In the genomic region with DNA sequence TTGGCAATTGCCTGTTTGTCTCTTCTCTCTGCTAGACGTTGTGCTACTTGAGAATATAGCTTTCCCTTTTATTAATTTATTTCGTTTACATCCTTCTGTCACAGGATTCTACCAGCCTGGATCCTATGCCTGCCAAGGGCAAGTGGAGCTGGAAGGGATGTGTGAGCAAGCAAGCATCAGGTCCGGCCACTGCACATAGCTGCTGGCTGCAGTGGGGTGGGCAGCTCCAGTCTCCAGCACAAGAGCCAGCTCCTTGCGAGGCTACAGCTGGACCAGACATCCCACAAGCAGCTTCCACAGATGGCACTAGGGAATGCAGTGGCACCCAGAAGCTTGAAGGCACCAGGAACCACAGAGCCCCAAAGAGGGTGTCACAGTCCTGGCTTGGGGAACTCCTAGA, we compare ENCODE assay signal across 15 cellular contexts.
"Had no signal": no experiment of that assay in that cellular context is flagged by ENCODE, and none has a peak within 500 bp of the region (broad histone marks: within the 10 kb centered on the region; RNA-seq: fewer than 3 reads in every experiment).

No MANE protein-coding gene starts in this region.

- H3K27ac ChIP-seq: esophagus muscularis mucosa, heart right ventricle, SK-N-MC had no signal

- H3K9me3 Mint-ChIP-seq: activated CD4-positive, alpha-beta memory T cell treated with anti-CD3 and anti-CD28 coated beads, Interleukin-2, amount 10 ng/mL, durations not matched to agents 7 days and 5 days; activated naive CD4-positive, alpha-beta T cell treated with anti-CD3 and anti-CD28 coated beads for 36 hours; natural killer cell treated with Interleukin-12 subunit alpha and Interleukin-12 subunit beta and Interleukin-15 and Interleukin-18, amount 100 ng/mL, for 72 hours had no signal

- H3K4me3 Mint-ChIP-seq: activated CD4-positive, alpha-beta memory T cell treated with anti-CD3 and anti-CD28 coated beads, Interleukin-2, amount 10 ng/mL, durations not matched to agents 7 days and 5 days; activated CD8-positive, alpha-beta memory T cell treated with anti-CD3 and anti-CD28 coated beads, Interleukin-2, amount 10 ng/mL, durations not matched to agents 7 days and 5 days; activated naive CD4-positive, alpha-beta T cell treated with anti-CD3 and anti-CD28 coated beads for 36 hours; natural killer cell treated with Interleukin-12 subunit alpha and Interleukin-12 subunit beta and Interleukin-15 and Interleukin-18, amount 100 ng/mL, for 72 hours had no signal

- H3K27ac Mint-ChIP-seq: activated CD4-positive, alpha-beta memory T cell treated with anti-CD3 and anti-CD28 coated beads, Interleukin-2, amount 10 ng/mL, durations not matched to agents 7 days and 5 days; activated CD8-positive, alpha-beta memory T cell treated with anti-CD3 and anti-CD28 coated beads, Interleukin-2, amount 10 ng/mL, durations not matched to agents 7 days and 5 days; activated naive CD4-positive, alpha-beta T cell treated with anti-CD3 and anti-CD28 coated beads for 36 hours; natural killer cell treated with Interleukin-12 subunit alpha and Interleukin-12 subunit beta and Interleukin-15 and Interleukin-18, amount 100 ng/mL, for 72 hours had no signal

- H3K27me3 ChIP-seq: esophagus muscularis mucosa, heart right ventricle, stomach had no signal

- H3K4me1 Mint-ChIP-seq: activated CD4-positive, alpha-beta memory T cell treated with anti-CD3 and anti-CD28 coated beads, Interleukin-2, amount 10 ng/mL, durations not matched to agents 7 days and 5 days; activated CD8-positive, alpha-beta memory T cell treated with anti-CD3 and anti-CD28 coated beads, Interleukin-2, amount 10 ng/mL, durations not matched to agents 7 days and 5 days had no signal

- H3K9me3 ChIP-seq: esophagus muscularis mucosa, heart right ventricle, stomach had no signal

- H3K36me3 Mint-ChIP-seq: activated CD8-positive, alpha-beta memory T cell treated with anti-CD3 and anti-CD28 coated beads, Interleukin-2, amount 10 ng/mL, durations not matched to agents 7 days and 5 days; natural killer cell treated with Interleukin-12 subunit alpha and Interleukin-12 subunit beta and Interleukin-15 and Interleukin-18, amount 100 ng/mL, for 72 hours had no signal

- H3K27me3 Mint-ChIP-seq: activated CD4-positive, alpha-beta memory T cell treated with anti-CD3 and anti-CD28 coated beads, Interleukin-2, amount 10 ng/mL, durations not matched to agents 7 days and 5 days; activated CD8-positive, alpha-beta memory T cell treated with anti-CD3 and anti-CD28 coated beads, Interleukin-2, amount 10 ng/mL, durations not matched to agents 7 days and 5 days; natural killer cell treated with Interleukin-12 subunit alpha and Interleukin-12 subunit beta and Interleukin-15 and Interleukin-18, amount 100 ng/mL, for 72 hours had no signal

- DNase-seq: activated CD4-positive, alpha-beta memory T cell treated with anti-CD3 and anti-CD28 coated beads, Interleukin-2, amount 10 ng/mL, durations not matched to agents 7 days and 5 days; activated CD4-positive, alpha-beta T cell treated with anti-CD3 and anti-CD28 coated beads for 48 hours; activated CD4-positive, CD25-positive, alpha-beta regulatory T cell; activated CD8-positive, alpha-beta memory T cell treated with anti-CD3 and anti-CD28 coated beads, Interleukin-2, amount 10 ng/mL, durations not matched to agents 7 days and 5 days; activated naive CD4-positive, alpha-beta T cell treated with anti-CD3 and anti-CD28 coated beads for 36 hours; effector CD4-positive, alpha-beta T cell; heart right ventricle; nucleus accumbens; retina; stimulated activated CD4-positive, alpha-beta T cell treated with anti-CD3 and anti-CD28 coated beads, Interleukin-2, amount 100 ng/mL, for 24 hours; stomach; trophoblast cell had no signal

- ATAC-seq: activated CD8-positive, alpha-beta memory T cell treated with anti-CD3 and anti-CD28 coated beads, Interleukin-2, amount 10 ng/mL, durations not matched to agents 7 days and 5 days; heart right ventricle; natural killer cell treated with Interleukin-12 subunit alpha and Interleukin-12 subunit beta and Interleukin-15 and Interleukin-18, amount 100 ng/mL, for 72 hours had no signal

- H3K4me1 ChIP-seq: esophagus muscularis mucosa, heart right ventricle had no signal
